ENCODE assay signal across 1 cellular context in the genomic region with DNA sequence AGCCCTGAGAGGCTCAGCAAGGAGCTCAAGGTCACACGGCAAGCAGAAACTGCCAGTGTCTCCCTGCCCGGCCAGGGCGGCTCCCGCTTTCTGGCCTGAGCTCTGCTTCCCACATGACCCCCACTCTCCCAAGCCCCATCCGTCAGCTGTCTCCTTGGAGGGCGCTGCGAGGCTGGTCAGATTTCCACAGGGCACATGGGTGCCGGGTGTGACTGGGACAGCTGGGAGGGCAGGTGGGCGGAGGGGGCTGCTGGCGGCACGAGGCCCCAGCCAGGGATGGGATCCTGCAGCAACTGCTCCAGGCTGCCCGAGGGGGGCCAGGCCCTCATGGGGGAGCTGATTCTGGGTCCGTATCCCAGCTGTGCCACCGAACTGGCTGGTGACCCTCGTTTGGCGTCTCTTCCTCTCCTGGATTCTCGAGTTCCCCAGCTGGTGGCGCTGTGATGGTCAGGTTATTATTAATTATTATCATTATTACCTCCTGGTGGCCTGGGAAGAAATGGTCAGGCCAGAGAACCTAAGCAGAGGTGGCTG.
TF ChIP-seq lines count a peak whose summit lies in the region.

No MANE protein-coding gene starts in this region.

TF ChIP-seq in GM23338, 12 proteins besides CTCF, POLR2A, EP300 and RAD21 (continued from another document):
- TF ChIP-seq ZNF114 (CRISPR knock-in tag; IDR thresholded peaks at IDR 0.05) (no peak), STAT1 (IDR thresholded peaks at IDR 0.05; ENCODE audit: unreplicated experiment) (no peak), ZNF331 (CRISPR knock-in tag; IDR thresholded peaks at IDR 0.05; ENCODE audit: low read depth) (no peak), EZH2phosphoT487 (IDR thresholded peaks at IDR 0.05; ENCODE audit: unreplicated experiment) (no peak)
- TF ChIP-seq, protein P1, sequence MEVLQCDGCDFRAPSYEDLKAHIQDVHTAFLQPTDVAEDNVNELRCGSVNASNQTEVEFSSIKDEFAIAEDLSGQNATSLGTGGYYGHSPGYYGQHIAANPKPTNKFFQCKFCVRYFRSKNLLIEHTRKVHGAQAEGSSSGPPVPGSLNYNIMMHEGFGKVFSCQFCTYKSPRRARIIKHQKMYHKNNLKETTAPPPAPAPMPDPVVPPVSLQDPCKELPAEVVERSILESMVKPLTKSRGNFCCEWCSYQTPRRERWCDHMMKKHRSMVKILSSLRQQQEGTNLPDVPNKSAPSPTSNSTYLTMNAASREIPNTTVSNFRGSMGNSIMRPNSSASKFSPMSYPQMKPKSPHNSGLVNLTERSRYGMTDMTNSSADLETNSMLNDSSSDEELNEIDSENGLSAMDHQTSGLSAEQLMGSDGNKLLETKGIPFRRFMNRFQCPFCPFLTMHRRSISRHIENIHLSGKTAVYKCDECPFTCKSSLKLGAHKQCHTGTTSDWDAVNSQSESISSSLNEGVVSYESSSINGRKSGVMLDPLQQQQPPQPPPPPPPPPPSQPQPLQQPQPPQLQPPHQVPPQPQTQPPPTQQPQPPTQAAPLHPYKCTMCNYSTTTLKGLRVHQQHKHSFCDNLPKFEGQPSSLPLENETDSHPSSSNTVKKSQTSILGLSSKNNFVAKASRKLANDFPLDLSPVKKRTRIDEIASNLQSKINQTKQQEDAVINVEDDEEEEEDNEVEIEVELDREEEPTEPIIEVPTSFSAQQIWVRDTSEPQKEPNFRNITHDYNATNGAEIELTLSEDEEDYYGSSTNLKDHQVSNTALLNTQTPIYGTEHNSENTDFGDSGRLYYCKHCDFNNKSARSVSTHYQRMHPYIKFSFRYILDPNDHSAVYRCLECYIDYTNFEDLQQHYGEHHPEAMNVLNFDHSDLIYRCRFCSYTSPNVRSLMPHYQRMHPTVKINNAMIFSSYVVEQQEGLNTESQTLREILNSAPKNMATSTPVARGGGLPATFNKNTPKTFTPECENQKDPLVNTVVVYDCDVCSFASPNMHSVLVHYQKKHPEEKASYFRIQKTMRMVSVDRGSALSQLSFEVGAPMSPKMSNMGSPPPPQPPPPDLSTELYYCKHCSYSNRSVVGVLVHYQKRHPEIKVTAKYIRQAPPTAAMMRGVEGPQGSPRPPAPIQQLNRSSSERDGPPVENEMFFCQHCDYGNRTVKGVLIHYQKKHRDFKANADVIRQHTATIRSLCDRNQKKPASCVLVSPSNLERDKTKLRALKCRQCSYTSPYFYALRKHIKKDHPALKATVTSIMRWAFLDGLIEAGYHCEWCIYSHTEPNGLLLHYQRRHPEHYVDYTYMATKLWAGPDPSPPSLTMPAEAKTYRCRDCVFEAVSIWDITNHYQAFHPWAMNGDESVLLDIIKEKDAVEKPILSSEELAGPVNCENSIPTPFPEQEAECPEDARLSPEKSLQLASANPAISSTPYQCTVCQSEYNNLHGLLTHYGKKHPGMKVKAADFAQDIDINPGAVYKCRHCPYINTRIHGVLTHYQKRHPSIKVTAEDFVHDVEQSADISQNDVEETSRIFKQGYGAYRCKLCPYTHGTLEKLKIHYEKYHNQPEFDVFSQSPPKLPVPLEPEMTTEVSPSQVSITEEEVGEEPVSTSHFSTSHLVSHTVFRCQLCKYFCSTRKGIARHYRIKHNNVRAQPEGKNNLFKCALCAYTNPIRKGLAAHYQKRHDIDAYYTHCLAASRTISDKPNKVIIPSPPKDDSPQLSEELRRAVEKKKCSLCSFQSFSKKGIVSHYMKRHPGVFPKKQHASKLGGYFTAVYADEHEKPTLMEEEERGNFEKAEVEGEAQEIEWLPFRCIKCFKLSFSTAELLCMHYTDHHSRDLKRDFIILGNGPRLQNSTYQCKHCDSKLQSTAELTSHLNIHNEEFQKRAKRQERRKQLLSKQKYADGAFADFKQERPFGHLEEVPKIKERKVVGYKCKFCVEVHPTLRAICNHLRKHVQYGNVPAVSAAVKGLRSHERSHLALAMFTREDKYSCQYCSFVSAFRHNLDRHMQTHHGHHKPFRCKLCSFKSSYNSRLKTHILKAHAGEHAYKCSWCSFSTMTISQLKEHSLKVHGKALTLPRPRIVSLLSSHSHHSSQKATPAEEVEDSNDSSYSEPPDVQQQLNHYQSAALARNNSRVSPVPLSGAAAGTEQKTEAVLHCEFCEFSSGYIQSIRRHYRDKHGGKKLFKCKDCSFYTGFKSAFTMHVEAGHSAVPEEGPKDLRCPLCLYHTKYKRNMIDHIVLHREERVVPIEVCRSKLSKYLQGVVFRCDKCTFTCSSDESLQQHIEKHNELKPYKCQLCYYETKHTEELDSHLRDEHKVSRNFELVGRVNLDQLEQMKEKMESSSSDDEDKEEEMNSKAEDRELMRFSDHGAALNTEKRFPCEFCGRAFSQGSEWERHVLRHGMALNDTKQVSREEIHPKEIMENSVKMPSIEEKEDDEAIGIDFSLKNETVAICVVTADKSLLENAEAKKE (CRISPR knock-in tag; IDR thresholded peaks at IDR 0.05), result no peak
